ENCODE assay signal across 8 cellular contexts in genomic region chr13:97125051-97125809, GRCh38.
DNase-seq lines count a peak whose midpoint lies in the region; ATAC-seq, FAIRE-seq and TF ChIP-seq lines count a peak whose summit lies in the region.

No MANE protein-coding gene starts in this region.

- no peaks in the 10 kb centered on the region for H3K9me3 ChIP-seq in heart left ventricle

- TF ChIP-seq CTCF in heart left ventricle (IDR thresholded peaks at IDR 0.05) = peak in 6 of 12 donors; percentile 12 to 43 (median 27)

- H3K4me1 ChIP-seq in heart left ventricle = peaks cover 0 to 34% (median 18%) of the 10 kb centered on the region in 12 donors

- ATAC-seq in HG03565 (IDR thresholded peaks at IDR 0.05; ENCODE audit: unreplicated experiment) (peak; percentile 24), SK-N-SH treated with all-trans-retinoic acid at 6 μM for 48 hours (peak; percentile 67), heart left ventricle (peak; percentile 46 to 65 (median 50)), HG03342 (IDR thresholded peaks at IDR 0.05; ENCODE audit: unreplicated experiment) (no peak)

- no peaks in the 10 kb centered on the region for H3K27me3 ChIP-seq in heart left ventricle

- H3K4me3 ChIP-seq in heart left ventricle = peak overlapping the region in 2 of 12 donors; percentile 4 to 11

- H3K27ac ChIP-seq in heart left ventricle = peak overlapping the region in 5 of 12 donors; percentile 14 to 67 (median 43)

- intact Hi-C loops in heart left ventricle (cut with DNase I) = loop anchor here in 1 of 10 donors (5.0 kb wide), 1 partner anchor 77 kb away; no protein-coding TSS in a partner anchor

- peak; percentile 44 for DNase-seq in AG20443 (ENCODE audit: low spot score)
- no peak for DNase-seq in GM19239 (ENCODE audit: insufficient read length, low spot score)
- DNase-seq in heart left ventricle = peak in 1 of 5 donors; percentile 39
- peak; percentile 2 to 43 for DNase-seq in stimulated activated CD4-positive, alpha-beta T cell treated with anti-CD3 and anti-CD28 coated beads, Interleukin-4, amount 100 ng/mL, for 48 hours (ENCODE audit: low read depth in 2 of 2)
- DNase-seq in 8988T = no peak

- WGBS in heart left ventricle, 4 donors = 26 to 35% (median 31%) methylated on average over 8 of the region's 8 CpGs

- FAIRE-seq in GM19239 (lab: Jason Lieb, UNC) = peak; percentile 51

- no peak for TF ChIP-seq POLR2A in heart left ventricle (IDR thresholded peaks at IDR 0.05)

- H3K36me3 ChIP-seq in heart left ventricle = no peaks in the 10 kb centered on the region

TF ChIP-seq in SK-N-SH treated with all-trans-retinoic acid at 6 μM for 48 hours, 23 proteins besides CTCF, POLR2A, EP300 and RAD21:
- TF ChIP-seq, protein P1, sequence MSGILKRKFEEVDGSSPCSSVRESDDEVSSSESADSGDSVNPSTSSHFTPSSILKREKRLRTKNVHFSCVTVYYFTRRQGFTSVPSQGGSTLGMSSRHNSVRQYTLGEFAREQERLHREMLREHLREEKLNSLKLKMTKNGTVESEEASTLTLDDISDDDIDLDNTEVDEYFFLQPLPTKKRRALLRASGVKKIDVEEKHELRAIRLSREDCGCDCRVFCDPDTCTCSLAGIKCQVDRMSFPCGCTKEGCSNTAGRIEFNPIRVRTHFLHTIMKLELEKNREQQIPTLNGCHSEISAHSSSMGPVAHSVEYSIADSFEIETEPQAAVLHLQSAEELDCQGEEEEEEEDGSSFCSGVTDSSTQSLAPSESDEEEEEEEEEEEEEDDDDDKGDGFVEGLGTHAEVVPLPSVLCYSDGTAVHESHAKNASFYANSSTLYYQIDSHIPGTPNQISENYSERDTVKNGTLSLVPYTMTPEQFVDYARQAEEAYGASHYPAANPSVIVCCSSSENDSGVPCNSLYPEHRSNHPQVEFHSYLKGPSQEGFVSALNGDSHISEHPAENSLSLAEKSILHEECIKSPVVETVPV (CRISPR knock-in tag; IDR thresholded peaks at IDR 0.05) = no peak
- peak; percentile 48 for TF ChIP-seq ISL1 (CRISPR knock-in tag; IDR thresholded peaks at IDR 0.05)
- no peak for TF ChIP-seq TCF4 (CRISPR knock-in tag; IDR thresholded peaks at IDR 0.05; ENCODE audit: borderline replicate concordance)
- TF ChIP-seq ZNF8 (CRISPR knock-in tag; IDR thresholded peaks at IDR 0.05) = no peak
- TF ChIP-seq PATZ1 (CRISPR knock-in tag; IDR thresholded peaks at IDR 0.05; ENCODE audit: borderline replicate concordance) = peak; percentile 25; the same call in 1 of the 2 replicates
- TF ChIP-seq ZFP3 (CRISPR knock-in tag; IDR thresholded peaks at IDR 0.05) = no peak
- TF ChIP-seq RARB (CRISPR knock-in tag; IDR thresholded peaks at IDR 0.05) = no peak
- no peak for TF ChIP-seq PPARA (CRISPR knock-in tag; IDR thresholded peaks at IDR 0.05; ENCODE audit: borderline replicate concordance)
- no peak for TF ChIP-seq SNAI2 (CRISPR knock-in tag; IDR thresholded peaks at IDR 0.05)
- no peak for TF ChIP-seq ESRRG (CRISPR knock-in tag; IDR thresholded peaks at IDR 0.05)
- TF ChIP-seq TSHZ2 (CRISPR knock-in tag; IDR thresholded peaks at IDR 0.05) = peak; percentile 48; the same call in 1 of the 2 replicates
- TF ChIP-seq ARNTL (CRISPR knock-in tag; IDR thresholded peaks at IDR 0.05; ENCODE audit: borderline replicate concordance, low read depth) = no peak
- TF ChIP-seq GLIS3 (CRISPR knock-in tag; IDR thresholded peaks at IDR 0.05) = no peak
- no peak for TF ChIP-seq ZNF70 (CRISPR knock-in tag; IDR thresholded peaks at IDR 0.05)

Comparison
In these comparisons a context has a peak if more than half of its experiments do, and no peak if none do; other contexts are left out.
1. DNase-seq: peak in AG20443 (single experiment) and stimulated activated CD4-positive, alpha-beta T cell treated with anti-CD3 and anti-CD28 coated beads, Interleukin-4, amount 100 ng/mL, for 48 hours (2 of 2); none in GM19239 (single experiment) and 8988T (single experiment).